28 cellular contexts compared by ENCODE assay signal in the genomic region with DNA sequence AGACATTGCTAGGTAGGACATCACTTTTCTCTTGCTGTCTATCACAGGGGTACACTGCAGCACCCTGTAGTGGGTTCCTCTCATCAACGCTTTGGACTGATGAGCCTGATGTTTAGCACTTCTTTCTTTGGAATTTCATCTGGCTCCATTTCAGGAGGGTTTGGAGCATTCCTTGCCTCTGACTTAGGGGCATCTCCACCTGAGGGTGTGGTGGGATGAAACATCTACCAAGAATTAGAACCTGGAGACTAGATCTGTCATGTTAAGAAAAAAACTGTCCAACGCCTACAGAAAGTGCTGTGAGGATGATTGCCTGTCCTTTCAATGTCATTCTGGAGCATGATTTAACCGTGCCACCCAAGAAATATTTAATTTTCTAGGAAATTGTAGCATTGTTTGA.
"Had no signal": no experiment of that assay in that cellular context is flagged by ENCODE, and none has a peak within 500 bp of the region (broad histone marks: within the 10 kb centered on the region; RNA-seq: fewer than 3 reads in every experiment).

No MANE protein-coding gene starts in this region.

- H3K4me2 ChIP-seq: neural progenitor cell, smooth muscle cell had no signal

- H3K4me1 ChIP-seq: gastrocnemius medialis, prostate gland, right atrium auricular region, suprapubic skin, transverse colon, upper lobe of right lung, vagina had no signal

- H3K27me3 ChIP-seq: gastrocnemius medialis, neural progenitor cell, right atrium auricular region, suprapubic skin, transverse colon, upper lobe of right lung, vagina had no signal

- H3K27ac ChIP-seq: coronary artery, gastrocnemius medialis, neural progenitor cell, prostate gland, right atrium auricular region, suprapubic skin, transverse colon, upper lobe of right lung, vagina had no signal

- H3K9me3 ChIP-seq: gastrocnemius medialis, mucosa of descending colon, prostate gland, right atrium auricular region, suprapubic skin, transverse colon, upper lobe of right lung, vagina had no signal

- H3K9ac ChIP-seq: neural progenitor cell had no signal

- H3K36me3 ChIP-seq: gastrocnemius medialis, neural progenitor cell, prostate gland, right atrium auricular region, suprapubic skin, transverse colon, upper lobe of right lung, vagina had no signal

- ATAC-seq: gastrocnemius medialis; left lobe of liver; mucosa of descending colon; naive thymus-derived CD4-positive, alpha-beta T cell; sciatic nerve; stimulated activated naive CD8-positive, alpha-beta T cell treated with anti-CD3 and anti-CD28 coated beads, Interleukin-15, amount 100 ng/mL, for 72 hours; upper lobe of right lung had no signal

- DNase-seq: dermis blood vessel endothelial cell; effector memory CD4-positive, alpha-beta T cell; gastrocnemius medialis; head of caudate nucleus; mesenchymal stem cell; mucosa of descending colon; naive thymus-derived CD4-positive, alpha-beta T cell; nucleus accumbens; stimulated activated CD4-positive, alpha-beta T cell treated with anti-CD3 and anti-CD28 coated beads, Interleukin-12 subunit alpha, Interleukin-12 subunit beta, amount 100 ng/mL, for 4 hours; stimulated activated CD4-positive, alpha-beta T cell treated with anti-CD3 and anti-CD28 coated beads, Interleukin-1b, Interleukin-23, amount 100 ng/mL, for 48 hours; stimulated activated CD4-positive, alpha-beta T cell treated with anti-CD3 and anti-CD28 coated beads, Interleukin-4, amount 100 ng/mL, for 1 hour; stimulated activated CD8-positive, alpha-beta memory T cell treated with anti-CD3 and anti-CD28 coated beads, Interleukin-4, amount 100 ng/mL, for 48 hours; stimulated activated naive CD4-positive, alpha-beta T cell; stimulated activated naive CD8-positive, alpha-beta T cell treated with anti-CD3 and anti-CD28 coated beads, Interleukin-15, amount 100 ng/mL, for 72 hours; transverse colon; upper lobe of right lung had no signal

- H3K4me3 ChIP-seq: coronary artery, gastrocnemius medialis, lung, mucosa of descending colon, neural progenitor cell, prostate gland, right atrium auricular region, smooth muscle cell, suprapubic skin, transverse colon, upper lobe of right lung, vagina had no signal

- H2AFZ ChIP-seq: neural progenitor cell had no signal

- H3K9me3 Mint-ChIP-seq: stimulated activated naive CD8-positive, alpha-beta T cell treated with anti-CD3 and anti-CD28 coated beads, Interleukin-15, amount 100 ng/mL, for 72 hours had no signal

- H3K4me1 Mint-ChIP-seq: nephron had no signal

- H3K36me3 Mint-ChIP-seq: mesothelial cell of epicardium had no signal

- H3K27ac Mint-ChIP-seq: mesothelial cell of epicardium; nephron; stimulated activated naive CD8-positive, alpha-beta T cell treated with anti-CD3 and anti-CD28 coated beads, Interleukin-15, amount 100 ng/mL, for 72 hours had no signal

- H3K4me3 Mint-ChIP-seq: mesothelial cell of epicardium; naive thymus-derived CD4-positive, alpha-beta T cell; nephron; neural progenitor cell; stimulated activated naive CD8-positive, alpha-beta T cell treated with anti-CD3 and anti-CD28 coated beads, Interleukin-15, amount 100 ng/mL, for 72 hours had no signal
